ENCODE assay signal across 9 cellular contexts in the genomic region with DNA sequence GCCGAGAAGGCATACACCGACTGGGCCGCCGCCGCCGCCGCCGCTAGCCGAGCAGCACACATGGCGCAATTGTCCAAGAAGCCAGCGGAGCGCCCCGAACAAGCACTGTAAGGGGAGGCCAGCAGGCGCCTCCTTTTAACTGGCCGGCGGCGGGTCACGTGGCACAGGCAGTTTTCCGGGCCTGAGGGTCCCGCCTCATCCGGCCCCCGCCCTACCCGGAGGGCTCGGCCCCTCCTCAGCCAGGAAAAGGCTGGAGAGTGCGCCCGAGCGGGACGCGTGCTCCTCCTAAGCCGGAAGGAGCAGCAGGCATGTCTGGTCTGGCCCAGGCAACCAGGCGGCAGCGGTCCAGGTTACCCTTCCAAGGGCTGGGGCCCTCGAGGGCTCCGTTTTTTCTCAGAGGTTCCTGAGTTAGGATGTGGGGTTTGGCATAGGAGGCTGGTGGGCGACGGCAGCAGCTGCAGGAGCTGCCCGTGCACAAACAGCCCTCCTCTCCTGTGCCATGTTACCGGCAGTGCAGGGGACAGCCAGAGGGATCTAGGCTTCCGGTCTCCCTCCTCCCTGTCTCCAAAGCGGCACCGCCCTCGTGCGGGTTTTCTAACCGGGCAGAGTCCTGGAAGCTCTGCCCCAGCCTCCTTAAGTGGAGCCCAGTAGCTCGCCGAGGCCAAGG. TPM values are rescaled to one million over a fixed set of nuclear protein-coding genes. Genes with fewer than 3 reads are reported as not detected.
DNase-seq lines count a peak whose midpoint lies in the region; ATAC-seq and TF ChIP-seq lines count a peak whose summit lies in the region.
"Had no signal": no experiment of that assay in that cellular context is flagged by ENCODE, and none has a peak within 500 bp of the region (broad histone marks: within the 10 kb centered on the region; RNA-seq: fewer than 3 reads in every experiment).

TSS of gene GPX1 (minus strand) at position 137 of the 667 bp plus-strand sequence. CDS start at position 62, 75 bp downstream.

- peaks cover 15% of the 10 kb centered on the region for H3K4me1 ChIP-seq in colonic mucosa

- no peak for TF ChIP-seq CTCF in colonic mucosa (IDR thresholded peaks at IDR 0.05)

- H3K27me3 ChIP-seq in colonic mucosa = no peaks in the 10 kb centered on the region

- H3K36me3 ChIP-seq in colonic mucosa = peaks cover 13% of the 10 kb centered on the region

- H3K4me3 ChIP-seq in colonic mucosa = peak within 1 kb of the TSS; percentile 60

- no peaks in the 10 kb centered on the region for H3K9me3 ChIP-seq in colonic mucosa

- intact Hi-C loops in colonic mucosa (cut with DNase I) = no loop called here

- peak within 1 kb of the TSS; percentile 89 to 93 for H3K9ac ChIP-seq in colonic mucosa (ENCODE audit: low read depth in 2 of 2, low read length in 2 of 2)

- DNase-seq in AG20443 (ENCODE audit: low spot score) = peak; percentile 95
- DNase-seq in NCI-H510A treated with DMSO at 0.1 percent for 48 hours (lab: John Stamatoyannopoulos, UW) = peak; percentile 85
- peak; percentile 51 to 64 for DNase-seq in activated CD4-positive, alpha-beta T cell treated with anti-CD3 and anti-CD28 coated beads for 4 hours
- DNase-seq in colonic mucosa = peak; percentile 97
- peak; percentile 98 for DNase-seq in kidney tubule cell (ENCODE audit: low spot score)
- DNase-seq in stimulated activated CD4-positive, alpha-beta T cell treated with anti-CD3 and anti-CD28 coated beads, Interleukin-1b, Interleukin-23, amount 100 ng/mL, for 1 hour (ENCODE audit: low read depth in 2 of 2) = peak; percentile 39 to 42

- ATAC-seq in GM19043 (IDR thresholded peaks at IDR 0.05; ENCODE audit: low read depth, unreplicated experiment) (peak; percentile 82), HG03432 (IDR thresholded peaks at IDR 0.05; ENCODE audit: unreplicated experiment) (peak; percentile 89)

- peak within 1 kb of the TSS; percentile 95 for H3K27ac ChIP-seq in colonic mucosa

RNA-seq across cellular contexts. Expression of gene GPX1, which starts in this region (rescaled TPM):
- 100 to 1,000 TPM; 131 to 235 TPM for total RNA-seq in colonic mucosa
- total RNA-seq: RPMI7951 had no signal

Comparison
In these comparisons a context has a peak if more than half of its experiments do, and no peak if none do; other contexts are left out.
1. Peak in every context shown above with its lines: DNase-seq, ATAC-seq, H3K4me3 ChIP-seq and H3K27ac ChIP-seq.
2. DNase-seq: peak in every context shown above with its lines; median percentile 98 in kidney tubule cell; 97 in colonic mucosa; 95 in AG20443; 85 in NCI-H510A treated with DMSO at 0.1 percent for 48 hours; 58 in activated CD4-positive, alpha-beta T cell treated with anti-CD3 and anti-CD28 coated beads for 4 hours; 40 in stimulated activated CD4-positive, alpha-beta T cell treated with anti-CD3 and anti-CD28 coated beads, Interleukin-1b, Interleukin-23, amount 100 ng/mL, for 1 hour.